In genomic region chr6:36210157-36210556, GRCh38 we compare ENCODE assay signal across 34 cellular contexts. TPM values are rescaled to one million over a fixed set of nuclear protein-coding genes. Genes with fewer than 3 reads are reported as not detected.
"Had no signal": no experiment of that assay in that cellular context is flagged by ENCODE, and none has a peak within 500 bp of the region (broad histone marks: within the 10 kb centered on the region; RNA-seq: fewer than 3 reads in every experiment).

No MANE protein-coding gene starts in this region.

- H3K9me3 ChIP-seq: MG63 had no signal

- ATAC-seq: activated CD8-positive, alpha-beta memory T cell treated with anti-CD3 and anti-CD28 coated beads, Interleukin-2, amount 10 ng/mL, durations not matched to agents 7 days and 5 days; activated T-cell treated with anti-CD3 and anti-CD28 coated beads, Interleukin-2, amount 50 U/mL, for 72 hours; activated T-helper 17 cell treated with anti-CD3 and anti-CD28 coated beads, Interleukin-2, amount 50 U/mL, for 72 hours; Panc1; Right ventricle myocardium inferior had no signal

- H3K4me3 Mint-ChIP-seq: activated CD4-positive, alpha-beta memory T cell treated with anti-CD3 and anti-CD28 coated beads, Interleukin-2, amount 10 ng/mL, durations not matched to agents 7 days and 5 days; activated CD8-positive, alpha-beta memory T cell treated with anti-CD3 and anti-CD28 coated beads, Interleukin-2, amount 10 ng/mL, durations not matched to agents 7 days and 5 days; activated naive CD8-positive, alpha-beta T cell treated with anti-CD3 and anti-CD28 coated beads for 36 hours; activated T-cell treated with anti-CD3 and anti-CD28 coated beads, Interleukin-2, amount 50 U/mL, for 72 hours; activated T-helper 17 cell treated with anti-CD3 and anti-CD28 coated beads, Interleukin-2, amount 50 U/mL, for 72 hours had no signal

- H3K27ac Mint-ChIP-seq: activated CD4-positive, alpha-beta memory T cell treated with anti-CD3 and anti-CD28 coated beads, Interleukin-2, amount 10 ng/mL, durations not matched to agents 7 days and 5 days; activated CD8-positive, alpha-beta memory T cell treated with anti-CD3 and anti-CD28 coated beads, Interleukin-2, amount 10 ng/mL, durations not matched to agents 7 days and 5 days; activated naive CD8-positive, alpha-beta T cell treated with anti-CD3 and anti-CD28 coated beads for 36 hours; activated T-cell treated with anti-CD3 and anti-CD28 coated beads, Interleukin-2, amount 50 U/mL, for 72 hours; activated T-helper 17 cell treated with anti-CD3 and anti-CD28 coated beads, Interleukin-2, amount 50 U/mL, for 72 hours had no signal

- H3K27me3 Mint-ChIP-seq: activated naive CD8-positive, alpha-beta T cell treated with anti-CD3 and anti-CD28 coated beads for 36 hours; activated T-helper 17 cell treated with anti-CD3 and anti-CD28 coated beads, Interleukin-2, amount 50 U/mL, for 72 hours had no signal

- H3K27ac ChIP-seq: brain microvascular endothelial cell, RWPE1, WERI-Rb-1 had no signal

- H3K4me1 Mint-ChIP-seq: activated T-helper 17 cell treated with anti-CD3 and anti-CD28 coated beads, Interleukin-2, amount 50 U/mL, for 72 hours had no signal

- H3K4me3 ChIP-seq: MG63 had no signal

- H3K9me3 Mint-ChIP-seq: activated CD4-positive, alpha-beta memory T cell treated with anti-CD3 and anti-CD28 coated beads, Interleukin-2, amount 10 ng/mL, durations not matched to agents 7 days and 5 days; activated naive CD8-positive, alpha-beta T cell treated with anti-CD3 and anti-CD28 coated beads for 36 hours; activated T-cell treated with anti-CD3 and anti-CD28 coated beads, Interleukin-2, amount 50 U/mL, for 72 hours; activated T-helper 17 cell treated with anti-CD3 and anti-CD28 coated beads, Interleukin-2, amount 50 U/mL, for 72 hours had no signal

- DNase-seq: activated CD4-positive, alpha-beta memory T cell treated with anti-CD3 and anti-CD28 coated beads, Interleukin-2, amount 10 ng/mL, durations not matched to agents 7 days and 5 days; activated CD4-positive, alpha-beta T cell treated with anti-CD3 and anti-CD28 coated beads for 1 hour; activated CD4-positive, alpha-beta T cell treated with anti-CD3 and anti-CD28 coated beads for 48 hours; activated CD4-positive, CD25-positive, alpha-beta regulatory T cell; activated CD8-positive, alpha-beta memory T cell treated with anti-CD3 and anti-CD28 coated beads for 24 hours; activated CD8-positive, alpha-beta memory T cell treated with anti-CD3 and anti-CD28 coated beads, Interleukin-2, amount 10 ng/mL, durations not matched to agents 7 days and 5 days; activated CD8-positive, alpha-beta memory T cell treated with anti-CD3 and anti-CD28 coated beads, Interleukin-2, amount 50 U/mL, for 48 hours; activated effector memory CD4-positive, alpha-beta T cell treated with anti-CD3 and anti-CD28 coated beads, Interleukin-2, amount 50 U/mL, for 16 hours; activated naive CD4-positive, alpha-beta T cell; activated naive CD4-positive, alpha-beta T cell treated with anti-CD3 and anti-CD28 coated beads, Interleukin-2, amount 50 U/mL, for 16 hours; activated naive CD8-positive, alpha-beta T cell treated with anti-CD3 and anti-CD28 coated beads for 36 hours; activated T-cell treated with anti-CD3 and anti-CD28 coated beads, Interleukin-2, amount 50 U/mL, for 1 hour; activated T-cell treated with anti-CD3 and anti-CD28 coated beads, Interleukin-2, amount 50 U/mL, for 72 hours; amniotic stem cell; aorta; brain microvascular endothelial cell; Karpas-422; KBM-7; MG63; NCI-H1092; NCI-H1436 treated with DMSO at 0.1 percent for 48 hours; NCI-H1694 treated with DMSO at 0.1 percent for 48 hours; NCI-H2029; NCI-H345; NCI-H524 treated with DMSO at 0.1 percent for 48 hours; T1000; WERI-Rb-1 had no signal

- H3K27me3 ChIP-seq: brain microvascular endothelial cell, MG63 had no signal

RNA-seq across cellular contexts. Expression of gene PNPLA1, which starts 59.7 kb away (rescaled TPM):
- total RNA-seq: activated CD8-positive, alpha-beta memory T cell treated with anti-CD3 and anti-CD28 coated beads, Interleukin-2, amount 10 ng/mL, durations not matched to agents 7 days and 5 days; activated naive CD8-positive, alpha-beta T cell treated with anti-CD3 and anti-CD28 coated beads for 36 hours; activated T-cell treated with anti-CD3 and anti-CD28 coated beads, Interleukin-2, amount 50 U/mL, for 72 hours; activated T-helper 17 cell treated with anti-CD3 and anti-CD28 coated beads, Interleukin-2, amount 50 U/mL, for 72 hours; NCI-H460; Right ventricle myocardium inferior; T-helper 1 cell treated with Interleukin-12 subunit alpha and Interleukin-12 subunit beta and Interleukin-4 antibody, amounts not matched to agents 30 ng/mL and 1 ng/mL, for 36 hours; T-helper 2 cell treated with Interferon-gamma antibody and Interleukin-4, amounts not matched to agents 100 ng/mL and 5 ng/mL, for 36 hours had no signal
